In genomic region chr11:102985850-102986249, GRCh38 we compare ENCODE assay signal across 1 cellular context.
TF ChIP-seq lines count a peak whose summit lies in the region.

No MANE protein-coding gene starts in this region.

TF ChIP-seq in H1, 55 proteins besides CTCF, POLR2A, EP300 and RAD21 (continued from another document):
- TF ChIP-seq CHD7 (IDR thresholded peaks at IDR 0.05; ENCODE audit: insufficient replicate concordance, low read length) (no peak), MAFK (IDR thresholded peaks at IDR 0.05; ENCODE audit: low read depth, low read length) (no peak)
